9 cellular contexts compared by ENCODE assay signal in the genomic region with DNA sequence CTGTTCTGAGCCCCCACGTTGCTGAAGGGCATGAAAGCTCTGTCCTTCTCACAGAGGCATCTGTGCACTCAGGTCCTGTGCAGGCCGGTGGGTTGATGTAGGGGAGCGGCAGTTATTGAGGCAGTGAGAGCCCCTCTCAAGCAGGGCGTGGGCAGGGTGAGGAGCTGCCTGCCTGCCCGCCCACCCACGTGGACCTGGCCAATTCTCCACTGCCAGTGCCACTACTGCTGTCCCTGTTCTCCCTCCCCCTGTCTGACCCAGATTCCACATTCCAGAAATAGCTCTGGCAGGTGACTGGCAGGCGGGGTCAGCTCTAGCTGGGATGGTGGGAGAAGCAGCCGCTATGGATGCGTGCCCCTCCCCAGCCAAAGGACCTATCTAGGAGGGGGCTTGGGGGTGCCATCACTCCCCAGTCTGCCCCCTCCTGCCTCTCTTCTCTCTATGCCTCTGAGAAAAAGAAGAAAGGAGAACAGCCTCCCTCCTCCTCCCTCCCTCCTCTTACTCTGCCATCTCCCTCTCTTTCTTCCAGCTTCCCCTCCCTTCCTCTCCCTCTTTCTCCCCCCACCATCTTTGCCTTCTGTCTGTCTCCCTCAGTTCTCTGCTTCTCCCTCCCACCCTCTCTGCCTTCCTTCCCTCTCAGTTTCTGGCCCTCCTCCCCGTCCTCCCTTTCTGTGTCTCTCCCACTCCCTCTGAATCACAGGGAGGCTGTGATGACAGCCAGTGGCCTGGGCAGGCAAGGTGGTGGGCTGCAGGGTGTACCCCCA.
DNase-seq lines count a peak whose midpoint lies in the region; ATAC-seq, FAIRE-seq and TF ChIP-seq lines count a peak whose summit lies in the region.
"Had no signal": no experiment of that assay in that cellular context is flagged by ENCODE, and none has a peak within 500 bp of the region (broad histone marks: within the 10 kb centered on the region; RNA-seq: fewer than 3 reads in every experiment).

No MANE protein-coding gene starts in this region.

- intact Hi-C loops in heart right ventricle (cut with DNase I): no loop called here

- H3K4me1 ChIP-seq in A549: peaks cover 11% of the 10 kb centered on the region
- peaks cover 12% of the 10 kb centered on the region for H3K4me1 ChIP-seq in SJCRH30
- peaks cover 3 to 16% (median 11%) of the 10 kb centered on the region in 9 donors for H3K4me1 ChIP-seq in heart right ventricle
- H3K4me1 ChIP-seq in neuronal stem cell (ENCODE audit: control insufficient read depth in 2 of 2, insufficient read depth in 1 of 2, low read depth in 1 of 2, low read length in 2 of 2): peaks cover 12 to 18% of the 10 kb centered on the region in 2 donors

- H2AFZ ChIP-seq in neuronal stem cell (ENCODE audit: low read length): peak overlapping the region; percentile 84

- H3K27me3 ChIP-seq in SJCRH30: no peaks in the 10 kb centered on the region
- no peaks in the 10 kb centered on the region for H3K27me3 ChIP-seq in heart right ventricle
- no peaks in the 10 kb centered on the region for H3K27me3 ChIP-seq in neuronal stem cell (ENCODE audit: control insufficient read depth in 3 of 3, insufficient read depth in 3 of 3, low read depth in 1 of 3, low read length in 3 of 3)

- H3K9me3 ChIP-seq in A549 (no peaks in the 10 kb centered on the region), SJCRH30 (replicated peaks) (no peaks in the 10 kb centered on the region; the same call in 1 of the 2 replicates), heart right ventricle (no peaks in the 10 kb centered on the region), neuronal stem cell (replicated peaks in 1 of 2; ENCODE audit: control insufficient read depth in 2 of 2, insufficient read depth in 1 of 2, low read depth in 1 of 2, low read length in 2 of 2) (peaks cover 0 to under 1% of the 10 kb centered on the region in 2 donors)

- ATAC-seq in A549: peak; percentile 55 to 63
- ATAC-seq in heart right ventricle: peak; percentile 52 to 92 (median 76)
- no peak for ATAC-seq in stimulated activated naive CD8-positive, alpha-beta T cell treated with anti-CD3 and anti-CD28 coated beads, Interleukin-15, amount 100 ng/mL, for 72 hours
- no peak for ATAC-seq in GM19023 (IDR thresholded peaks at IDR 0.05; ENCODE audit: unreplicated experiment)

- CTCF ChIA-PET in A549 (lab: Yijun Ruan, JAX): interaction anchor here (1.3 to 4.7 kb wide), 2 partner anchors 15 to 239 kb away, joined by 3 to 26 read pairs; no protein-coding TSS in a partner anchor

- no peak overlapping the region for H3K27ac Mint-ChIP-seq in endothelial cell (ENCODE audit: unreplicated experiment)
- no peak overlapping the region for H3K27ac Mint-ChIP-seq in stimulated activated naive CD8-positive, alpha-beta T cell treated with anti-CD3 and anti-CD28 coated beads, Interleukin-15, amount 100 ng/mL, for 72 hours

- no peak for TF ChIP-seq EP300 in A549 (IDR thresholded peaks at IDR 0.05)

- H3K27ac ChIP-seq in A549 (peak overlapping the region in 1 of 2 experiments; percentile 67; a peak in 3 of 6 replicates), SJCRH30 (no peak overlapping the region), heart right ventricle (peak overlapping the region in 1 of 10 donors; percentile 21), neuronal stem cell (replicated peaks; ENCODE audit: low read length) (peak overlapping the region; percentile 75)

- peak overlapping the region; percentile 74 for H3K9ac ChIP-seq in neuronal stem cell (ENCODE audit: low read depth, low read length, poor library complexity)

- H3K4me2 ChIP-seq in A549 (peak overlapping the region; percentile 52), neuronal stem cell (ENCODE audit: insufficient read depth, low read length, poor library complexity, severe bottlenecking) (peak overlapping the region; percentile 43)

- peaks cover 3% of the 10 kb centered on the region for H3K36me3 Mint-ChIP-seq in endothelial cell (ENCODE audit: low read depth, unreplicated experiment)

- H4K8ac ChIP-seq in neuronal stem cell (ENCODE audit: low read depth, low read length): peak overlapping the region; percentile 77

- H3K4me1 Mint-ChIP-seq in endothelial cell (ENCODE audit: unreplicated experiment): peaks cover 2% of the 10 kb centered on the region
- H3K4me1 Mint-ChIP-seq in stimulated activated naive CD8-positive, alpha-beta T cell treated with anti-CD3 and anti-CD28 coated beads, Interleukin-15, amount 100 ng/mL, for 72 hours: no peaks in the 10 kb centered on the region

- H2BK120ac ChIP-seq in neuronal stem cell (ENCODE audit: low read depth, low read length): peak overlapping the region; percentile 33

- peak overlapping the region; percentile 79 for H4K91ac ChIP-seq in neuronal stem cell (ENCODE audit: low read depth, low read length, poor library complexity)

- H2AK5ac ChIP-seq in neuronal stem cell (ENCODE audit: low read depth, low read length): peak overlapping the region; percentile 88

- peak overlapping the region; percentile 97 for H2BK12ac ChIP-seq in neuronal stem cell (ENCODE audit: low read length)

- H3K23ac ChIP-seq in neuronal stem cell (ENCODE audit: low read depth, low read length, poor library complexity): peak overlapping the region; percentile 34

- H3K4ac ChIP-seq in neuronal stem cell (ENCODE audit: low read length): peak overlapping the region; percentile 60

- no peak for TF ChIP-seq CTCF in A549 (IDR thresholded peaks at IDR 0.05)
- TF ChIP-seq CTCF in heart right ventricle (IDR thresholded peaks at IDR 0.05): no peak
- TF ChIP-seq CTCF in endothelial cell (IDR thresholded peaks at IDR 0.05; ENCODE audit: unreplicated experiment): no peak

- H3K4me3 ChIP-seq in A549 (no peak overlapping the region), SJCRH30 (no peak overlapping the region), heart right ventricle (peak overlapping the region in 2 of 10 donors; percentile 5 to 13), neuronal stem cell (ENCODE audit: low read length in 2 of 2) (no peak overlapping the region)

- POLR2A ChIA-PET in A549 (lab: Yijun Ruan, JAX): no interaction called here

- peak overlapping the region; percentile 58 for H2BK5ac ChIP-seq in neuronal stem cell (ENCODE audit: low read length)

- peak overlapping the region; percentile 94 for H3K18ac ChIP-seq in neuronal stem cell (ENCODE audit: low read length)

- peaks cover 4% of the 10 kb centered on the region for H3K27me3 Mint-ChIP-seq in endothelial cell (ENCODE audit: unreplicated experiment)
- H3K27me3 Mint-ChIP-seq in stimulated activated naive CD8-positive, alpha-beta T cell treated with anti-CD3 and anti-CD28 coated beads, Interleukin-15, amount 100 ng/mL, for 72 hours: peaks cover 10% of the 10 kb centered on the region

- no peak for FAIRE-seq in A549 (lab: Jason Lieb, UNC)

- peak overlapping the region; percentile 99 for H2BK15ac ChIP-seq in neuronal stem cell (ENCODE audit: low read length)

- H3K9me3 Mint-ChIP-seq in endothelial cell (ENCODE audit: unreplicated experiment): no peaks in the 10 kb centered on the region
- H3K9me3 Mint-ChIP-seq in stimulated activated naive CD8-positive, alpha-beta T cell treated with anti-CD3 and anti-CD28 coated beads, Interleukin-15, amount 100 ng/mL, for 72 hours: no peaks in the 10 kb centered on the region

- TF ChIP-seq POLR2A in A549 (IDR thresholded peaks at IDR 0.05; ENCODE audit: low read length): no peak

- H3K36me3 ChIP-seq in SJCRH30 (no peaks in the 10 kb centered on the region), heart right ventricle (no peaks in the 10 kb centered on the region), neuronal stem cell (replicated peaks in 1 of 2; ENCODE audit: control insufficient read depth in 2 of 2, insufficient read depth in 2 of 2, low read length in 2 of 2) (no peaks in the 10 kb centered on the region)

- peaks cover 3% of the 10 kb centered on the region for H3K79me1 ChIP-seq in neuronal stem cell (ENCODE audit: low read depth, low read length)

- no peak for TF ChIP-seq RAD21 in A549 (conservative IDR thresholded peaks at IDR 0.05 in 1 of 2, IDR thresholded peaks at IDR 0.05 in 1 of 2)

- H3K4me3 Mint-ChIP-seq in endothelial cell (ENCODE audit: unreplicated experiment): no peak overlapping the region
- no peak overlapping the region for H3K4me3 Mint-ChIP-seq in stimulated activated naive CD8-positive, alpha-beta T cell treated with anti-CD3 and anti-CD28 coated beads, Interleukin-15, amount 100 ng/mL, for 72 hours

- WGBS in A549 (ENCODE audit: missing lambda C conversion rate): 38% methylated on average over 7 of the region's 10 CpGs
- 8 to 17% methylated on average over 10 of the region's 10 CpGs for WGBS in heart right ventricle, 2 donors
- no CpG with 5 or more reads among the region's 10 CpGs for WGBS in neuronal stem cell (ENCODE audit: extremely low coverage in 2 of 2, insufficient read length in 2 of 2, insufficient replicate concordance in 1 of 2), 2 donors

- DNase-seq in A549 (ENCODE audit: low read depth in 1 of 2, low spot score in 1 of 2) (no peak), SJCRH30 (peak; percentile 44 to 64), heart right ventricle (peak in 1 of 2 donors; percentile 49), neuronal stem cell (ENCODE audit: low spot score) (peak; percentile 64), iPS-NIHi7 (ENCODE audit: extremely low spot score) (no peak), endothelial cell (ENCODE audit: low spot score) (no peak)
- no peak for DNase-seq in stimulated activated naive CD8-positive, alpha-beta T cell treated with anti-CD3 and anti-CD28 coated beads, Interleukin-15, amount 100 ng/mL, for 72 hours
- DNase-seq: MV-4-11 had no signal

- H3K14ac ChIP-seq in neuronal stem cell (ENCODE audit: low read length): peak overlapping the region; percentile 94

TF ChIP-seq in A549, 52 proteins besides CTCF, POLR2A, EP300 and RAD21 (continues in another document):
- TF ChIP-seq JUN (IDR thresholded peaks at IDR 0.05): no peak
- TF ChIP-seq, protein P1, sequence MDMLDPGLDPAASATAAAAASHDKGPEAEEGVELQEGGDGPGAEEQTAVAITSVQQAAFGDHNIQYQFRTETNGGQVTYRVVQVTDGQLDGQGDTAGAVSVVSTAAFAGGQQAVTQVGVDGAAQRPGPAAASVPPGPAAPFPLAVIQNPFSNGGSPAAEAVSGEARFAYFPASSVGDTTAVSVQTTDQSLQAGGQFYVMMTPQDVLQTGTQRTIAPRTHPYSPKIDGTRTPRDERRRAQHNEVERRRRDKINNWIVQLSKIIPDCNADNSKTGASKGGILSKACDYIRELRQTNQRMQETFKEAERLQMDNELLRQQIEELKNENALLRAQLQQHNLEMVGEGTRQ (IDR thresholded peaks at IDR 0.05): no peak
- TF ChIP-seq, protein P2, sequence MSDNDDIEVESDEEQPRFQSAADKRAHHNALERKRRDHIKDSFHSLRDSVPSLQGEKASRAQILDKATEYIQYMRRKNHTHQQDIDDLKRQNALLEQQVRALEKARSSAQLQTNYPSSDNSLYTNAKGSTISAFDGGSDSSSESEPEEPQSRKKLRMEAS (IDR thresholded peaks at IDR 0.05): no peak
- TF ChIP-seq HOXB13 (CRISPR knock-in tag; IDR thresholded peaks at IDR 0.05; ENCODE audit: low read depth): no peak
- TF ChIP-seq SMC3 (IDR thresholded peaks at IDR 0.05): no peak
- TF ChIP-seq, protein P3, sequence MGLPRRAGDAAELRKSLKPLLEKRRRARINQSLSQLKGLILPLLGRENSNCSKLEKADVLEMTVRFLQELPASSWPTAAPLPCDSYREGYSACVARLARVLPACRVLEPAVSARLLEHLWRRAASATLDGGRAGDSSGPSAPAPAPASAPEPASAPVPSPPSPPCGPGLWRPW (IDR thresholded peaks at IDR 0.05): no peak
- TF ChIP-seq EHF (CRISPR knock-in tag; IDR thresholded peaks at IDR 0.05): no peak

Comparison
In these comparisons a context has a peak if more than half of its experiments do, and no peak if none do; other contexts are left out.
1. ATAC-seq: peak in A549 (2 of 2) and heart right ventricle (8 of 8); none in stimulated activated naive CD8-positive, alpha-beta T cell treated with anti-CD3 and anti-CD28 coated beads, Interleukin-15, amount 100 ng/mL, for 72 hours (single experiment) and GM19023 (single experiment).
2. DNase-seq: peak in SJCRH30 (2 of 2) and neuronal stem cell (single experiment); none in A549 (0 of 2), iPS-NIHi7 (single experiment), endothelial cell (single experiment) and stimulated activated naive CD8-positive, alpha-beta T cell treated with anti-CD3 and anti-CD28 coated beads, Interleukin-15, amount 100 ng/mL, for 72 hours (0 of 2).